Comparison of ENCODE assay signal across 8 cellular contexts in the genomic region with DNA sequence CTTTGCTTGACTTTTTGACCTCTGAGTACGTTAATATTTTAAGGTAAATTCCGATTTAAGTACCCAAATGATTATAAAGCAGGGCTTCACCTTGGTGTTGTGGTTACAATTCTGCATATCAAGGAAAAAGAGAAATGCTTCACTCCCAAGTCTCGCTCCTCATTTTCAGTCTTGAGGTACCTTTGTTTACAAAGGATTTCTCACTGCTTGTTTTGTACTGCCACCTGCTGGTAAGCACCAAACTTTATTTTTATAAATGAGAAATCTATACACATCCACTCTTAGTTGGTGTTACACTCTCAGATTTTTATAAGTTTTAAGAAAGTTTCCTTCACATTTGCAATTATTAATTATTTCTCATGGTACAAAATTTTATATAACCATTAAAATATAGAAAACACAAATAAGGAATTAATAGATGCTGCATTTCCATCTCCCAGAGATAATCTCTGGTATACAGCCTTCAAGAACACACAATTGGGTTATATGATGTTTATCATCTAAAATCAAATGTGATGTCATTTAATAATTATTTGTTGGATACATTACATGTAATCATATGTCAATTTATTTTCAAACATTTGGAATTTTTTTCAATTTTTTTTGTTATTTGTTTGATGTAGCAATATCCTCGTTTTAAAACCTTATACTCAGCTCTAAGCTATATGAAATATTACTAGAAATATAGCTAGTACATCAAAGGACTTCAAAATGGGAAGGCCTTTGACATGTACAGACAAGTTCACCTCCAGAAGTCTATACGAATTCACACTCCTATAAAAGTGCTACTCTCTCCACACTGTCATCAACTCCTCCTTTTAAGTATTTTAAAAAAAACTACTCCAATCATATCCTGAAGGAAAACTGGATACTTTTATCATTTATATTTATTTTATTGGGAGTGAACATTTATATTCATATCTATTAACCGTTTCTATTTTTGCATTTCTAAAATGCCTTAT.
DNase-seq lines count a peak whose midpoint lies in the region; ATAC-seq and TF ChIP-seq lines count a peak whose summit lies in the region.

No MANE protein-coding gene starts in this region.

- peak; percentile 2 for DNase-seq in stimulated activated CD4-positive, alpha-beta T cell treated with anti-CD3 and anti-CD28 coated beads, Interleukin-15, amount 100 ng/mL, for 24 hours
- no peak for DNase-seq in stimulated activated CD4-positive, alpha-beta T cell treated with anti-CD3 and anti-CD28 coated beads, Interleukin-4, amount 100 ng/mL, for 4 hours
- DNase-seq in NCI-H69 (lab: John Stamatoyannopoulos, UW) (peak; percentile 42), chondrocyte (ENCODE audit: low spot score) (no peak), mesothelial cell of epicardium (ENCODE audit: low spot score in 2 of 2, unreplicated experiment in 2 of 2) (no peak), left colon (no peak)

- H3K36me3 Mint-ChIP-seq in chondrocyte (ENCODE audit: low read depth) (peaks cover 4% of the 10 kb centered on the region), mesothelial cell of epicardium (no peaks in the 10 kb centered on the region)

- no peak overlapping the region for H3K4me3 Mint-ChIP-seq in chondrocyte (ENCODE audit: unreplicated experiment)
- H3K4me3 Mint-ChIP-seq in mesothelial cell of epicardium, result no peak overlapping the region

- H3K27ac Mint-ChIP-seq in chondrocyte (ENCODE audit: unreplicated experiment) (peak overlapping the region; percentile 50), mesothelial cell of epicardium (no peak overlapping the region)

- H3K27me3 Mint-ChIP-seq in chondrocyte (ENCODE audit: low read depth) (peaks cover 16% of the 10 kb centered on the region), mesothelial cell of epicardium (ENCODE audit: low read depth) (peaks cover 26% of the 10 kb centered on the region)

- H3K4me1 Mint-ChIP-seq in chondrocyte (ENCODE audit: low read depth) (peaks cover 13% of the 10 kb centered on the region), mesothelial cell of epicardium (peaks cover 23% of the 10 kb centered on the region)

- H3K9me3 Mint-ChIP-seq in chondrocyte (ENCODE audit: low read depth) (peaks cover 20% of the 10 kb centered on the region), mesothelial cell of epicardium (peaks cover 25% of the 10 kb centered on the region)

- intact Hi-C loops in left colon (cut with DNase I, micrococcal nuclease), result loop anchor here in 1 of 2 donors (2.0 kb wide), 1 partner anchor 256 kb away; no protein-coding TSS in a partner anchor

- TF ChIP-seq CTCF in chondrocyte (IDR thresholded peaks at IDR 0.05) (peak; percentile 93), mesothelial cell of epicardium (IDR thresholded peaks at IDR 0.05; ENCODE audit: unreplicated experiment) (peak; percentile 95)

- ATAC-seq in HG02943 (IDR thresholded peaks at IDR 0.05; ENCODE audit: low read depth, unreplicated experiment), result peak; percentile 55
- ATAC-seq in left colon, result no peak
- no peak for ATAC-seq in HG02840 (IDR thresholded peaks at IDR 0.05; ENCODE audit: low FRiP score, unreplicated experiment)

Comparison
In these comparisons a context has a peak if more than half of its experiments do, and no peak if none do; other contexts are left out.
1. DNase-seq: peak in stimulated activated CD4-positive, alpha-beta T cell treated with anti-CD3 and anti-CD28 coated beads, Interleukin-15, amount 100 ng/mL, for 24 hours (single experiment) and NCI-H69 (single experiment); none in stimulated activated CD4-positive, alpha-beta T cell treated with anti-CD3 and anti-CD28 coated beads, Interleukin-4, amount 100 ng/mL, for 4 hours (0 of 2), chondrocyte (single experiment), mesothelial cell of epicardium (0 of 2) and left colon (0 of 2).